In the genomic region with DNA sequence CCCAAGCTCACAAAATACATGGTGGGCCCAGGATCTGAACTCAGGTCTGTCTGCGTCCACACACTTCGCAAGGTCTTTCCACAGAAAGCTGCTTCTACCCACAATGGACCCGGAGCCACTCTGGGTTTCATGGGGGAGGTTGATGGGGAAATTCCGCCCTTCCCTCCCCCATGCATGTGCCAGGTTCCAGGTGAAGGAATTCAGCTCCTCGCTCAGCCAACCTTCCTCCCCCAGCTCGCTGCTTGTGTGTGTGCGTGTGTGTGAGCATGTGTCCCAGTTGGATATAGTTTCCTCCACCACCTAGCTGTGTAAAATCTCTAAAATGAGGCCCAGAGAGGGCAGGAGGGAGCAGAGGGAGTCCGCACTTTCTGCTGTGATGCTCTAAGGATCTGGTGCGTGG, we compare ENCODE assay signal across 16 cellular contexts. TPM values are rescaled to one million over a fixed set of nuclear protein-coding genes. Genes with fewer than 3 reads are reported as not detected.
DNase-seq lines count a peak whose midpoint lies in the region; ATAC-seq and TF ChIP-seq lines count a peak whose summit lies in the region.
"Had no signal": no experiment of that assay in that cellular context is flagged by ENCODE, and none has a peak within 500 bp of the region (broad histone marks: within the 10 kb centered on the region; RNA-seq: fewer than 3 reads in every experiment).

No MANE protein-coding gene starts in this region.

- no peak overlapping the region for H3K9ac ChIP-seq in iPS-20b (ENCODE audit: low read depth, low read length)

- peak overlapping the region; percentile 94 for H3K4me2 ChIP-seq in GM23338

- no TSS peak for BruUV-seq in A673 (replicated peaks; lab: Mats Ljungman, UMichigan)

- H3K9me3 ChIP-seq in iPS-20b (ENCODE audit: insufficient read depth, low read depth, low read length) (no peaks in the 10 kb centered on the region), WERI-Rb-1 (ENCODE audit: severe bottlenecking) (peaks cover 6% of the 10 kb centered on the region), A673 (ENCODE audit: low read depth, low read length, poor library complexity, severe bottlenecking) (no peaks in the 10 kb centered on the region)
- H3K9me3 ChIP-seq: SJCRH30 had no signal

- H3K27me3 ChIP-seq in GM23338 (ENCODE audit: insufficient read depth), result peaks cover 64% of the 10 kb centered on the region
- no peaks in the 10 kb centered on the region for H3K27me3 ChIP-seq in brain microvascular endothelial cell (replicated peaks)
- H3K27me3 ChIP-seq in iPS-20b (ENCODE audit: insufficient read depth, low read length), result peaks cover 72% of the 10 kb centered on the region
- H3K27me3 ChIP-seq in WERI-Rb-1 (ENCODE audit: insufficient read depth, low read depth, severe bottlenecking), result peaks cover 2% of the 10 kb centered on the region
- H3K27me3 ChIP-seq in A673 (replicated peaks; ENCODE audit: insufficient read depth, low read depth, low read length, poor library complexity), result peaks cover 28% of the 10 kb centered on the region
- H3K27me3 ChIP-seq: SJCRH30 had no signal

- no peak for ATAC-seq in GM23338
- ATAC-seq in stimulated activated naive B cell treated with anti-CD40 and anti-IgM and Interleukin-4, amounts not matched to agents 10 μg/mL and 1 μg/mL and 100 μg/mL, for 72 hours (replicated peaks), result no peak
- ATAC-seq in HG03521 (IDR thresholded peaks at IDR 0.05; ENCODE audit: unreplicated experiment), result no peak

- H3F3A ChIP-seq in GM23338 (replicated peaks; ENCODE audit: low read depth), result no peaks in the 10 kb centered on the region

- H3K79me2 ChIP-seq in GM23338 (replicated peaks; ENCODE audit: insufficient read depth), result no peaks in the 10 kb centered on the region

- POLR2A ChIA-PET in A673 (lab: Charles Lee; ENCODE audit: low non-redundant PET), result interaction anchor here (0.5 kb wide), 1 partner anchor 212 kb away, joined by 3 read pairs; no protein-coding TSS in a partner anchor

- peak overlapping the region; percentile 70 for H3K4me3 Mint-ChIP-seq in GM23338
- H3K4me3 Mint-ChIP-seq in stimulated activated naive B cell treated with anti-CD40 and anti-IgM and Interleukin-4, amounts not matched to agents 10 μg/mL and 1 μg/mL and 100 μg/mL, for 72 hours, result peak overlapping the region; percentile 21 to 41

- H3K27ac ChIP-seq in GM23338 (ENCODE audit: low read depth), result no peak overlapping the region
- no peak overlapping the region for H3K27ac ChIP-seq in brain microvascular endothelial cell
- H3K27ac ChIP-seq in iPS-20b (ENCODE audit: low read length), result no peak overlapping the region
- H3K27ac ChIP-seq in WERI-Rb-1, result no peak overlapping the region
- no peak overlapping the region for H3K27ac ChIP-seq in A673 (ENCODE audit: low read depth, low read length, poor library complexity, severe bottlenecking)
- H3K27ac ChIP-seq: SJCRH30 had no signal

- DNase-seq in GM23338 (ENCODE audit: low spot score), result no peak
- DNase-seq in brain microvascular endothelial cell, result no peak
- DNase-seq in stimulated activated naive B cell treated with anti-CD40 and anti-IgM and Interleukin-4, amounts not matched to agents 10 μg/mL and 1 μg/mL and 100 μg/mL, for 72 hours, result no peak
- no peak for DNase-seq in WERI-Rb-1
- DNase-seq in NAMALWA (ENCODE audit: low spot score), result no peak
- DNase-seq in A673 (ENCODE audit: low spot score), result no peak
- DNase-seq: activated CD4-positive, alpha-beta memory T cell treated with anti-CD3 and anti-CD28 coated beads for 36 hours; activated T-cell treated with anti-CD3 and anti-CD28 coated beads, Interleukin-2, amount 50 U/mL, for 72 hours; amygdala; CD4-positive, CD25-positive, alpha-beta regulatory T cell; mammary epithelial cell; NCI-H1105 treated with DMSO at 0.1 percent for 48 hours; SJCRH30; stimulated activated naive CD4-positive, alpha-beta T cell treated with Interleukin-2 at 50 U/mL for 16 hours had no signal

- 0 out of 2 replicates have a peak overlapping the region, but pooled peaks have one; percentile 97 for H2AFZ ChIP-seq in GM23338

- no peaks in the 10 kb centered on the region for H3K9me2 ChIP-seq in GM23338 (ENCODE audit: insufficient read depth)

- H3K4me1 Mint-ChIP-seq in GM23338, result peaks cover 39% of the 10 kb centered on the region
- peaks cover 34 to 77% of the 10 kb centered on the region in 2 donors for H3K4me1 Mint-ChIP-seq in stimulated activated naive B cell treated with anti-CD40 and anti-IgM and Interleukin-4, amounts not matched to agents 10 μg/mL and 1 μg/mL and 100 μg/mL, for 72 hours

- in situ Hi-C loops in brain microvascular endothelial cell (cut with HindIII; ENCODE audit: low pct_ligation_motif_present, low sequenced_read_pairs), result no loop called here

- H3K36me3 Mint-ChIP-seq in GM23338 (ENCODE audit: low read depth), result no peaks in the 10 kb centered on the region; the same call in 2 of the 3 replicates
- no peaks in the 10 kb centered on the region for H3K36me3 Mint-ChIP-seq in stimulated activated naive B cell treated with anti-CD40 and anti-IgM and Interleukin-4, amounts not matched to agents 10 μg/mL and 1 μg/mL and 100 μg/mL, for 72 hours
- H3K36me3 Mint-ChIP-seq: activated CD4-positive, alpha-beta memory T cell treated with anti-CD3 and anti-CD28 coated beads for 36 hours; CD4-positive, CD25-positive, alpha-beta regulatory T cell had no signal

- H3K9me3 Mint-ChIP-seq in GM23338, result peaks cover 2% of the 10 kb centered on the region; the same call in 1 of the 3 replicates
- H3K9me3 Mint-ChIP-seq in stimulated activated naive B cell treated with anti-CD40 and anti-IgM and Interleukin-4, amounts not matched to agents 10 μg/mL and 1 μg/mL and 100 μg/mL, for 72 hours, result peaks cover 0 to 2% of the 10 kb centered on the region in 2 donors
- H3K9me3 Mint-ChIP-seq: activated T-cell treated with anti-CD3 and anti-CD28 coated beads, Interleukin-2, amount 50 U/mL, for 72 hours had no signal

- H3K36me3 ChIP-seq in GM23338 (ENCODE audit: insufficient read depth), result no peaks in the 10 kb centered on the region
- H3K36me3 ChIP-seq in brain microvascular endothelial cell (replicated peaks), result no peaks in the 10 kb centered on the region
- H3K36me3 ChIP-seq in iPS-20b (ENCODE audit: insufficient read depth, low read depth, low read length), result no peaks in the 10 kb centered on the region
- no peaks in the 10 kb centered on the region for H3K36me3 ChIP-seq in WERI-Rb-1
- H3K36me3 ChIP-seq in A673 (ENCODE audit: insufficient read depth, low read length, poor library complexity, severe bottlenecking), result no peaks in the 10 kb centered on the region
- H3K36me3 ChIP-seq: SJCRH30 had no signal

- H3K4me3 ChIP-seq in GM23338, result peak overlapping the region; percentile 75; the same call in 1 of the 2 replicates
- H3K4me3 ChIP-seq in brain microvascular endothelial cell (ENCODE audit: low read depth, low read length), result peak overlapping the region; percentile 22
- H3K4me3 ChIP-seq in iPS-20b (ENCODE audit: low read length), result peak overlapping the region; percentile 73; the same call in 1 of the 2 replicates
- no peak overlapping the region for H3K4me3 ChIP-seq in WERI-Rb-1 (ENCODE audit: low read depth, low read length)
- no peak overlapping the region for H3K4me3 ChIP-seq in A673 (ENCODE audit: low read depth, low read length, poor library complexity, severe bottlenecking)

- 0 out of 2 replicates have a peak, but pooled peaks cover 4% of the 10 kb centered on the region for H4K20me1 ChIP-seq in GM23338 (replicated peaks; ENCODE audit: insufficient read depth)

- no peak for TF ChIP-seq CTCF in GM23338 (conservative IDR thresholded peaks at IDR 0.05; ENCODE audit: low read depth in 2 of 2)
- TF ChIP-seq CTCF in brain microvascular endothelial cell (IDR thresholded peaks at IDR 0.05; ENCODE audit: low read depth, low read length, missing control alignments), result no peak
- no peak for TF ChIP-seq CTCF in WERI-Rb-1 (IDR thresholded peaks at IDR 0.05; ENCODE audit: low read depth, low read length)
- no peak for TF ChIP-seq CTCF in A673 (conservative IDR thresholded peaks at IDR 0.05; ENCODE audit: low read depth, low read length)

- H3K4me1 ChIP-seq in GM23338 (ENCODE audit: insufficient read depth) (peaks cover 37% of the 10 kb centered on the region), iPS-20b (ENCODE audit: insufficient read depth, low read length) (peaks cover 22% of the 10 kb centered on the region), A673 (ENCODE audit: insufficient read depth, low read length, poor library complexity, severe bottlenecking) (no peaks in the 10 kb centered on the region)

- CTCF ChIA-PET in A673 (lab: Charles Lee), result no interaction called here

- H3K27ac Mint-ChIP-seq in GM23338, result no peak overlapping the region
- H3K27ac Mint-ChIP-seq in stimulated activated naive B cell treated with anti-CD40 and anti-IgM and Interleukin-4, amounts not matched to agents 10 μg/mL and 1 μg/mL and 100 μg/mL, for 72 hours, result no peak overlapping the region
- H3K27ac Mint-ChIP-seq: activated CD4-positive, alpha-beta memory T cell treated with anti-CD3 and anti-CD28 coated beads for 36 hours; activated T-cell treated with anti-CD3 and anti-CD28 coated beads, Interleukin-2, amount 50 U/mL, for 72 hours; CD4-positive, CD25-positive, alpha-beta regulatory T cell had no signal

- H3K27me3 Mint-ChIP-seq in GM23338 (ENCODE audit: insufficient read depth, low read depth, poor library complexity), result peaks cover 49% of the 10 kb centered on the region
- no peaks in the 10 kb centered on the region for H3K27me3 Mint-ChIP-seq in stimulated activated naive B cell treated with anti-CD40 and anti-IgM and Interleukin-4, amounts not matched to agents 10 μg/mL and 1 μg/mL and 100 μg/mL, for 72 hours

- intact Hi-C loops in A673 (cut with micrococcal nuclease; ENCODE audit: unreplicated experiment), result no loop called here

RNA-seq across cellular contexts. Expression of a gene that starts 1.0 kb away (rescaled TPM):
- total RNA-seq in GM23338 (2014; rRNA removed; shearing (Covaris generic)), result 1.0 and 1.3 TPM in 2 replicates
- polyA plus RNA-seq in GM23338 (2016; fragmentation: Nextera tagmentation; extraction: Ambion mirVana), result 0.10 and 0.48 TPM in 2 replicates
- total RNA-seq in A673 (2021), result not detected in 2 replicates

Comparison
In these comparisons a context has a peak if more than half of its experiments do, and no peak if none do; other contexts are left out.
1. H3K4me3 ChIP-seq: peak in GM23338 (single experiment), brain microvascular endothelial cell (single experiment) and iPS-20b (single experiment); none in WERI-Rb-1 (single experiment) and A673 (single experiment).